Comparison of ENCODE assay signal across 26 cellular contexts in genomic region chr6:19435755-19436154, GRCh38.
"Had no signal": no experiment of that assay in that cellular context is flagged by ENCODE, and none has a peak within 500 bp of the region (broad histone marks: within the 10 kb centered on the region; RNA-seq: fewer than 3 reads in every experiment).

No MANE protein-coding gene starts in this region.

- FAIRE-seq: urothelium cell line had no signal

- H3K27ac ChIP-seq: neutrophil, parathyroid adenoma, psoas muscle, skin epidermis, stomach, thoracic aorta, tibial nerve, upper lobe of left lung, vagina had no signal

- H3K4me3 ChIP-seq: psoas muscle, skin epidermis, stomach, thoracic aorta, thyroid gland, tibial nerve, upper lobe of left lung, vagina had no signal

- H3K36me3 ChIP-seq: neutrophil, stomach, thoracic aorta, thyroid gland, tibial nerve, upper lobe of left lung, vagina had no signal

- H2AFZ ChIP-seq: parathyroid adenoma had no signal

- H3K27me3 ChIP-seq: neutrophil, stomach, thyroid gland, tibial nerve, upper lobe of left lung, vagina had no signal

- H3K9ac ChIP-seq: parathyroid adenoma had no signal

- H3K79me2 ChIP-seq: parathyroid adenoma had no signal

- DNase-seq: naive B cell; naive thymus-derived CD8-positive, alpha-beta T cell; nephron progenitor cell; nucleus accumbens; posterior cingulate gyrus; psoas muscle; right cardiac atrium; stimulated activated CD4-positive, alpha-beta T cell treated with anti-CD3 and anti-CD28 coated beads, Interleukin-15, amount 100 ng/mL, for 24 hours; stimulated activated CD4-positive, alpha-beta T cell treated with anti-CD3 and anti-CD28 coated beads, Interleukin-2, amount 100 ng/mL, for 24 hours; stimulated activated CD4-positive, alpha-beta T cell treated with anti-CD3 and anti-CD28 coated beads, Interleukin-2, amount 100 ng/mL, for 48 hours; stimulated activated CD4-positive, alpha-beta T cell treated with anti-CD3 and anti-CD28 coated beads, Interleukin-4, amount 100 ng/mL, for 24 hours; stimulated activated naive B cell treated with anti-CD40 and anti-IgM and Interleukin-4, amounts not matched to agents 10 μg/mL and 1 μg/mL and 100 μg/mL, for 72 hours; stomach; thyroid gland; trophoblast cell; upper lobe of left lung had no signal

- H3K4me1 ChIP-seq: parathyroid adenoma, psoas muscle, stomach had no signal

- ATAC-seq: naive thymus-derived CD8-positive, alpha-beta T cell; natural killer cell treated with Interleukin-12 subunit alpha and Interleukin-12 subunit beta and Interleukin-15 and Interleukin-18, amount 100 ng/mL, for 72 hours; psoas muscle; right cardiac atrium; sciatic nerve; stimulated activated effector memory CD8-positive, alpha-beta T cell treated with anti-CD3 and anti-CD28 coated beads, Interleukin-12 subunit alpha, Interleukin-12 subunit beta, amount 100 ng/mL, for 72 hours; stimulated activated naive B cell treated with anti-CD40 and anti-IgM and Interleukin-4, amounts not matched to agents 10 μg/mL and 1 μg/mL and 100 μg/mL, for 72 hours had no signal

- H3K9me3 ChIP-seq: neutrophil, psoas muscle, stomach, thoracic aorta, thyroid gland, tibial nerve, upper lobe of left lung, vagina had no signal
